ENCODE assay signal across 8 cellular contexts in the genomic region with DNA sequence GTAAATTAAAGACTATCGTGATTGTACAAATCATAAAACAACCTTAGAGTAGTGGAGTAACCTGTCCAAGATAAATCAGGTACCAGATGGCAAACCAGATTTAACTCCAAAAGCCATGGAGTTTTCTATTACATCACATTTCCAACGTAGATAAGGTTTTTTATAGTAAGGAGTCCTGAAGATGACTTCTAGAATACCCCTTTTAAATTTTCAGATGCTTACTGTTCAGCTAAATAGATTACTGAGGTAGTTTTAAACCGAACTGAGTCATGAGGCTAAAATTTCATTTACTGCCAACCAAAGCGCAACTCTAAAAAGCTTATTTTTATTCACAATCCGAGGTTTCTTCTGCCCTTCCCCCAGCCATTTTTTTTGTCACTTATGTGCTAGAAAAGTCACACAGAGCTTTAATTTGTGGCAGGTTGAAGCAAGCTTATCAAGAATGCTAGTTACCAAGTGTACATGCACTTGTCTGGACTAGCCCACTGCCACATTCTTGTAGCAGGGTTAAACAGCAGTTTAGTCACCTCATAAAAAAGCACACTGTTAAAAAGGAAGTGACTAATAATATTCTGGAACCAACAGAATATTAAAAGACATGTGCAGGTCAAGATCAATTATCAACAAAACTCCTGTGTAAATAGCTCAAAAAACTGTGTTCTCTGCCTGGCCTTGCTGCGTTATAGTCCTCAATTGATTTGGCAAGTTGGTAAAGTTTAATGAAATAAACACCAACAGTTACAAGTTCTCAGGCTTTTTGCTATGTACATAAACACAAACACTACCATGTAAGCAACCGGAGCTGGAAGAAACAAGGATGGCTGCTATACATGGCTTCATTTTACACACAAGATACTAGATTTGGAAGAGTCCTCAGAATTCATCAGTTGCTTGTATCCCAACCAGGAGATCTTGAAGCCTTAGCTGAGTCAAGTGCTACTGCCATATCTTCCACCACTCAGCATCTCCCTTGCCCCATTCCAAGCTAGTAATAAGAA.
DNase-seq lines count a peak whose midpoint lies in the region; ATAC-seq and TF ChIP-seq lines count a peak whose summit lies in the region.

No MANE protein-coding gene starts in this region.

- intact Hi-C loops in cardiac septum (cut with DNase I): no loop called here

- peaks cover 7% of the 10 kb centered on the region for H3K4me1 ChIP-seq in smooth muscle cell (ENCODE audit: low read depth)

- no peaks in the 10 kb centered on the region for H4K20me1 ChIP-seq in smooth muscle cell (ENCODE audit: low read depth)

- no peak overlapping the region for H2AFZ ChIP-seq in smooth muscle cell (ENCODE audit: low read depth)

- no peak for TF ChIP-seq POLR2A in erythroblast (IDR thresholded peaks at IDR 0.05; ENCODE audit: low read length)

- TF ChIP-seq CTCF in cardiac fibroblast (IDR thresholded peaks at IDR 0.05; ENCODE audit: low read depth, low read length) (no peak), smooth muscle cell (IDR thresholded peaks at IDR 0.05; ENCODE audit: borderline replicate concordance, insufficient read depth, poor library complexity, severe bottlenecking) (no peak)

- peak overlapping the region; percentile 23 for H3K4me2 ChIP-seq in smooth muscle cell

- ATAC-seq in GM18861 (IDR thresholded peaks at IDR 0.05; ENCODE audit: unreplicated experiment): peak; percentile 63

- WGBS in smooth muscle cell (ENCODE audit: low lambda C conversion rate): 79% methylated on average over 7 of the region's 7 CpGs

- peak; percentile 38 for DNase-seq in NCI-H1417 treated with DMSO at 0.1 percent for 48 hours (lab: John Stamatoyannopoulos, UW)
- DNase-seq in cardiac fibroblast (ENCODE audit: low read depth in 2 of 2): peak; percentile 13 to 61
- DNase-seq in smooth muscle cell (lab: John Stamatoyannopoulos, UW; ENCODE audit: unreplicated experiment): no peak
- DNase-seq in cardiac septum (ENCODE audit: low spot score): no peak
- DNase-seq in erythroblast (lab: John Stamatoyannopoulos, UW): no peak
- no peak for DNase-seq in Kasumi-1 (lab: John Stamatoyannopoulos, UW)
- no peak for DNase-seq in NCI-H510A treated with DMSO at 0.1 percent for 48 hours (lab: John Stamatoyannopoulos, UW)

- no peaks in the 10 kb centered on the region for H3K9me3 ChIP-seq in smooth muscle cell (replicated peaks; ENCODE audit: low read depth)

- peak overlapping the region; percentile 18 for H3K27ac ChIP-seq in smooth muscle cell (ENCODE audit: low read depth)

- no peaks in the 10 kb centered on the region for H3F3A ChIP-seq in smooth muscle cell (ENCODE audit: low read depth)

- H3K4me3 ChIP-seq in cardiac fibroblast (replicated peaks in 1 of 2; ENCODE audit: low read depth in 2 of 2, low read length in 2 of 2) (no peak overlapping the region), smooth muscle cell (no peak overlapping the region)

- H3K79me2 ChIP-seq in smooth muscle cell (ENCODE audit: low read depth): no peaks in the 10 kb centered on the region

- no peak overlapping the region for H3K9ac ChIP-seq in smooth muscle cell (ENCODE audit: low read depth)

- no peaks in the 10 kb centered on the region for H3K27me3 ChIP-seq in smooth muscle cell (ENCODE audit: low read depth)

- no peaks in the 10 kb centered on the region for H3K36me3 ChIP-seq in smooth muscle cell (ENCODE audit: low read depth)

Comparison
In these comparisons a context has a peak if more than half of its experiments do, and no peak if none do; other contexts are left out.
1. DNase-seq: peak in NCI-H1417 treated with DMSO at 0.1 percent for 48 hours (single experiment) and cardiac fibroblast (2 of 2); none in smooth muscle cell (single experiment), cardiac septum (single experiment), erythroblast (0 of 2), Kasumi-1 (0 of 2) and NCI-H510A treated with DMSO at 0.1 percent for 48 hours (single experiment).